9 cellular contexts compared by ENCODE assay signal in genomic region chr5:181259283-181259682, GRCh38. TPM values are rescaled to one million over a fixed set of nuclear protein-coding genes. Genes with fewer than 3 reads are reported as not detected.
A peak's percentile ranks its signal among the peaks of the same experiment; 100 is the strongest.
DNase-seq lines count a peak whose midpoint lies in the region; ATAC-seq and TF ChIP-seq lines count a peak whose summit lies in the region.
"Had no signal": no experiment of that assay in that cellular context is flagged by ENCODE, and none has a peak within 500 bp of the region (broad histone marks: within the 10 kb centered on the region; RNA-seq: fewer than 3 reads in every experiment).

No MANE protein-coding gene starts in this region.

- no peak overlapping the region for H3K23ac ChIP-seq in trophoblast cell (ENCODE audit: low read length)

- WGBS in trophoblast cell (ENCODE audit: extremely low coverage, insufficient coverage, insufficient read length) = no CpG with 5 or more reads among the region's 2 CpGs

- peaks cover 4% of the 10 kb centered on the region; the same call in 1 of the 2 replicates for H3K9me3 ChIP-seq in OCI-LY7 (ENCODE audit: low read length)
- H3K9me3 ChIP-seq in trophoblast cell (ENCODE audit: insufficient read depth, low read depth, low read length) = no peaks in the 10 kb centered on the region

- POLR2A ChIA-PET in OCI-LY7 (lab: Charles Lee) = interaction anchor here (0.7 to 3.1 kb wide), 2 partner anchors 8 to 10 kb away, joined by 3 to 18 read pairs; no protein-coding TSS in a partner anchor

- no peak overlapping the region for H2BK120ac ChIP-seq in trophoblast cell (ENCODE audit: insufficient read depth, low read length, poor library complexity)

- H3K79me2 ChIP-seq in OCI-LY7 (ENCODE audit: insufficient read depth, low read depth, low read length) = peaks cover 77% of the 10 kb centered on the region
- H3K79me2 ChIP-seq in trophoblast cell (ENCODE audit: control insufficient read depth, insufficient read depth, low read length, poor library complexity) = peaks cover 12% of the 10 kb centered on the region

- intact Hi-C loops in Calu3 (cut with micrococcal nuclease; ENCODE audit: unreplicated experiment) = no loop called here
- intact Hi-C loops in OCI-LY7 (cut with micrococcal nuclease; ENCODE audit: unreplicated experiment) = no loop called here

- H2AFZ ChIP-seq in OCI-LY7 (ENCODE audit: low read length) = no peak overlapping the region
- no peak overlapping the region for H2AFZ ChIP-seq in trophoblast cell (ENCODE audit: insufficient read depth, low read length, poor library complexity)

- BruUV-seq in Calu3 (replicated peaks; lab: Mats Ljungman, UMichigan) (no TSS peak), OCI-LY7 (replicated peaks; lab: Mats Ljungman, UMichigan) (no TSS peak)

- no peak for ATAC-seq in GM21515 (IDR thresholded peaks at IDR 0.05; ENCODE audit: unreplicated experiment)

- H4K20me1 ChIP-seq in OCI-LY7 (ENCODE audit: insufficient read depth, low read length) = peaks cover 27% of the 10 kb centered on the region; the same call in 1 of the 2 replicates

- H3K27me3 Mint-ChIP-seq in Calu3 (ENCODE audit: unreplicated experiment) = no peaks in the 10 kb centered on the region

- H3K9me2 ChIP-seq in OCI-LY7 (ENCODE audit: insufficient read depth, low read length) = no peaks in the 10 kb centered on the region

- no peak overlapping the region for H3K4ac ChIP-seq in trophoblast cell (ENCODE audit: low read depth, low read length)

- peaks cover 12% of the 10 kb centered on the region for H3K79me1 ChIP-seq in trophoblast cell (ENCODE audit: low read length)

- peak overlapping the region; percentile 81 for H3K27ac Mint-ChIP-seq in Calu3 (ENCODE audit: unreplicated experiment)

- CTCF ChIA-PET in Calu3 (lab: Charles Lee) = interaction anchor here (1.1 kb wide), 1 partner anchor 8 kb away, joined by 3 read pairs; no protein-coding TSS in a partner anchor
- CTCF ChIA-PET in OCI-LY7 (lab: Charles Lee; ENCODE audit: unreplicated experiment) = no interaction called here

- peak overlapping the region; percentile 86 for H3K4me2 ChIP-seq in OCI-LY7 (ENCODE audit: low read length)
- peak overlapping the region; percentile 97 for H3K4me2 ChIP-seq in trophoblast cell (ENCODE audit: low read length)

- H4K12ac ChIP-seq in trophoblast cell (ENCODE audit: low read depth, low read length) = no peak overlapping the region

- no peaks in the 10 kb centered on the region for H3K9me3 Mint-ChIP-seq in Calu3 (ENCODE audit: low read depth, unreplicated experiment)

- no peak for DNase-seq in Calu3
- no peak for DNase-seq in OCI-LY7 (ENCODE audit: low spot score)
- no peak for DNase-seq in epithelial cell of proximal tubule (ENCODE audit: low read depth)
- no peak for DNase-seq in trophoblast cell
- DNase-seq in NCI-H1694 treated with DMSO at 0.1 percent for 48 hours (lab: John Stamatoyannopoulos, UW) = no peak
- DNase-seq in DMS 273 treated with DMSO at 0.1 percent for 48 hours (lab: John Stamatoyannopoulos, UW) = no peak
- no peak for DNase-seq in T1000 (lab: John Stamatoyannopoulos, UW)
- DNase-seq: central memory CD4-positive, alpha-beta T cell had no signal

- no peak for TF ChIP-seq CTCF in Calu3 (IDR thresholded peaks at IDR 0.05; ENCODE audit: unreplicated experiment)
- TF ChIP-seq CTCF in OCI-LY7 (conservative IDR thresholded peaks at IDR 0.05; ENCODE audit: low read length) = no peak
- TF ChIP-seq CTCF in epithelial cell of proximal tubule (conservative IDR thresholded peaks at IDR 0.05; ENCODE audit: low read depth, low read length) = no peak

- H3K4me1 ChIP-seq in OCI-LY7 (ENCODE audit: insufficient read depth, low read length, poor library complexity, severe bottlenecking) (peaks cover 33% of the 10 kb centered on the region), trophoblast cell (ENCODE audit: control insufficient read depth in 1 of 2, insufficient read depth in 2 of 2, low read length in 2 of 2) (peaks cover 8 to 15% of the 10 kb centered on the region in 2 experiments)

- no peaks in the 10 kb centered on the region for H3K27me3 ChIP-seq in trophoblast cell (ENCODE audit: insufficient read depth, low read length)

- H3K4me1 Mint-ChIP-seq in Calu3 (ENCODE audit: low read depth, unreplicated experiment) = peaks cover 38% of the 10 kb centered on the region

- H3K9ac ChIP-seq in trophoblast cell (ENCODE audit: low read length) = no peak overlapping the region

- no peak overlapping the region for H4K8ac ChIP-seq in trophoblast cell (ENCODE audit: low read depth, low read length)

- no peak overlapping the region for H3K14ac ChIP-seq in trophoblast cell (ENCODE audit: low read length)

- H3K4me3 ChIP-seq in OCI-LY7 (ENCODE audit: low read depth, low read length, poor library complexity, severe bottlenecking) = peak overlapping the region; percentile 81
- H3K4me3 ChIP-seq in epithelial cell of proximal tubule (ENCODE audit: low read depth, low read length) = peak overlapping the region; percentile 97
- H3K4me3 ChIP-seq in trophoblast cell (ENCODE audit: low read depth, low read length) = no peak overlapping the region

- H2AK5ac ChIP-seq in trophoblast cell (ENCODE audit: low read length) = no peak overlapping the region

- H3K18ac ChIP-seq in trophoblast cell (ENCODE audit: low read length) = no peak overlapping the region

- no peak overlapping the region for H2BK12ac ChIP-seq in trophoblast cell (ENCODE audit: low read length)

- H4K91ac ChIP-seq in trophoblast cell (ENCODE audit: low read depth, low read length) = no peak overlapping the region

- H3K36me3 ChIP-seq in OCI-LY7 (ENCODE audit: insufficient read depth, low read length) (peaks cover 59% of the 10 kb centered on the region), trophoblast cell (ENCODE audit: control insufficient read depth in 1 of 2, insufficient read depth in 2 of 2, low read length in 2 of 2) (peaks cover 3 to 10% of the 10 kb centered on the region in 2 experiments)

- H3K36me3 Mint-ChIP-seq in Calu3 (ENCODE audit: insufficient read depth, unreplicated experiment) = peaks cover 54% of the 10 kb centered on the region

- H3K27ac ChIP-seq in OCI-LY7 (ENCODE audit: low read depth, low read length, poor library complexity, severe bottlenecking) = no peak overlapping the region
- no peak overlapping the region for H3K27ac ChIP-seq in trophoblast cell (ENCODE audit: low read depth, low read length)

- peak overlapping the region; percentile 89 for H3K4me3 Mint-ChIP-seq in Calu3 (ENCODE audit: low read depth, unreplicated experiment)

- no peak overlapping the region for H2BK5ac ChIP-seq in trophoblast cell (ENCODE audit: low read depth, low read length, poor library complexity)

RNA-seq across cellular contexts. Expression of gene TRIM52, which starts 1.7 kb away (rescaled TPM):
- 14.8 and 14.9 TPM in 2 replicates for total RNA-seq in Calu3 (2022)
- 16.1 and 25.1 TPM in 2 replicates for total RNA-seq in OCI-LY7 (2014; rRNA removed; shearing (Covaris generic))
- total RNA-seq in OCI-LY7 (2022) = 33.5 and 34.5 TPM in 2 replicates
- total RNA-seq in epithelial cell of proximal tubule = 1.6 and 3.5 TPM in 2 replicates
- polyA plus RNA-seq in trophoblast cell (2013) = 2.8 and 3.3 TPM in 2 replicates

RNA-seq across cellular contexts. Expression of gene RACK1, which starts 15.6 kb away (rescaled TPM):
- total RNA-seq in Calu3 (2022) (1,679 and 1,946 TPM in 2 replicates), OCI-LY7 (2022) (2,077 and 2,357 TPM in 2 replicates), epithelial cell of proximal tubule (2,747 and 3,067 TPM in 2 replicates)
- total RNA-seq in OCI-LY7 (2014; rRNA removed; shearing (Covaris generic)) = 4,583 and 5,614 TPM in 2 replicates
- 2,172 and 2,251 TPM in 2 replicates for polyA plus RNA-seq in trophoblast cell (2013)

RNA-seq across cellular contexts. Expression of gene TRIM41, which starts 36.2 kb away (rescaled TPM):
- total RNA-seq in Calu3 (2022) = 33.5 and 34.2 TPM in 2 replicates
- 30.2 and 30.4 TPM in 2 replicates for total RNA-seq in OCI-LY7 (2014; rRNA removed; shearing (Covaris generic))
- 68.2 and 73.4 TPM in 2 replicates for total RNA-seq in OCI-LY7 (2022)
- total RNA-seq in epithelial cell of proximal tubule = 10.6 and 12.4 TPM in 2 replicates
- polyA plus RNA-seq in trophoblast cell (2013) = 16.4 and 16.9 TPM in 2 replicates

RNA-seq across cellular contexts. Expression of gene TRIM7, which starts 54.3 kb away (rescaled TPM):
- total RNA-seq in Calu3 (2022) (1.8 and 2.4 TPM in 2 replicates), OCI-LY7 (2022) (1.8 and 2.2 TPM in 2 replicates), epithelial cell of proximal tubule (2.7 and 14.6 TPM in 2 replicates)
- total RNA-seq in OCI-LY7 (2014; rRNA removed; shearing (Covaris generic)) = 0.22 and 0.44 TPM in 2 replicates
- 0.04 and 0.07 TPM in 2 replicates for polyA plus RNA-seq in trophoblast cell (2013)
